1 cellular context compared by ENCODE assay signal in the genomic region with DNA sequence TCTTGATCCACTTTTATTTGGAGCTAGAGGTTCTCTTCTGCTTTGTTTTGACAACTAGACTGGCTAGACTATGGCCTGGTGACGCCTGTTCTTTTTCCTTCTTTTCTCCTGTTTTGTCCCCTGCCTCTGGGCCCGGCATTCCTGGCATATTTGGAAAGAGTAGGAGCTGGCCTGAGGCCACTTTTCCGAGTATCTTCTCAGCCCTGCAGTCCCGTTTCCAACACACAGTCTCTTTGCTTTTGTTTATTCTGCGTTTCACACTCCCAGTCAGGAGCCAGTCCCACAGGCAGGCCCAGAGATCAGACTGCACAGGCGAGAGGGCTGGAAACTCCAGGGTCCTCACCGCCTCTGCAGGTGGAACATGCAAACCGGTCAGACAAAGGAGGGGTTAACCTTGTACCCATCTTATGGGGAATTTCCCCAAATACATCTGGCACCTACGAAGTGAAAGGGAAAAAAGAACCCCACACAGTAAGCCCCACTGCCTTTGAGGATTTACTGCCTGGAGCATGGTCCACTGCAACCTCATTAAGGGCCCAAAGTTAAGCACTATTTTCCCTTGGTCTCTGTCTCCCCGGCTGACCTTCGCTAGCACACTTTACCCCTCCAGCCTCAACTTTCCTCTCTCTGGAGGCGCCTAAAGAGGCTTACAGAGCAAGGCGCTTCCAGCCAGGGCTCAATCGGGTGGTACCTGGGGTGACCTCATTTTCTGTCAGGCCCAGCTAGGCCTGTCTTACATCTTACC.
TF ChIP-seq lines count a peak whose summit lies in the region.

No MANE protein-coding gene starts in this region.

TF ChIP-seq in HepG2, 621 proteins besides CTCF, POLR2A, EP300 and RAD21 (continued from another document and continues in another):
- no peak for TF ChIP-seq ZNF326 (CRISPR knock-in tag; IDR thresholded peaks at IDR 0.05; ENCODE audit: borderline replicate concordance)
- TF ChIP-seq ZMYM3 (CRISPR knock-in tag; IDR thresholded peaks at IDR 0.05) = peak; percentile 69
- TF ChIP-seq FOXJ3 (CRISPR knock-in tag; IDR thresholded peaks at IDR 0.05; ENCODE audit: borderline replicate concordance) = peak; percentile 74; the same call in 1 of the 2 replicates
- TF ChIP-seq PHF20 (CRISPR knock-in tag; IDR thresholded peaks at IDR 0.05) = peak; percentile 18; the same call in 1 of the 2 replicates
- TF ChIP-seq ZNF562 (CRISPR knock-in tag; IDR thresholded peaks at IDR 0.05; ENCODE audit: borderline replicate concordance) = no peak
- no peak for TF ChIP-seq ZNF891 (CRISPR knock-in tag; IDR thresholded peaks at IDR 0.05)
- TF ChIP-seq, protein P1, sequence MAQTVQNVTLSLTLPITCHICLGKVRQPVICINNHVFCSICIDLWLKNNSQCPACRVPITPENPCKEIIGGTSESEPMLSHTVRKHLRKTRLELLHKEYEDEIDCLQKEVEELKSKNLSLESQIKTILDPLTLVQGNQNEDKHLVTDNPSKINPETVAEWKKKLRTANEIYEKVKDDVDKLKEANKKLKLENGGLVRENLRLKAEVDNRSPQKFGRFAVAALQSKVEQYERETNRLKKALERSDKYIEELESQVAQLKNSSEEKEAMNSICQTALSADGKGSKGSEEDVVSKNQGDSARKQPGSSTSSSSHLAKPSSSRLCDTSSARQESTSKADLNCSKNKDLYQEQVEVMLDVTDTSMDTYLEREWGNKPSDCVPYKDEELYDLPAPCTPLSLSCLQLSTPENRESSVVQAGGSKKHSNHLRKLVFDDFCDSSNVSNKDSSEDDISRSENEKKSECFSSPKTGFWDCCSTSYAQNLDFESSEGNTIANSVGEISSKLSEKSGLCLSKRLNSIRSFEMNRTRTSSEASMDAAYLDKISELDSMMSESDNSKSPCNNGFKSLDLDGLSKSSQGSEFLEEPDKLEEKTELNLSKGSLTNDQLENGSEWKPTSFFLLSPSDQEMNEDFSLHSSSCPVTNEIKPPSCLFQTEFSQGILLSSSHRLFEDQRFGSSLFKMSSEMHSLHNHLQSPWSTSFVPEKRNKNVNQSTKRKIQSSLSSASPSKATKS (CRISPR knock-in tag; IDR thresholded peaks at IDR 0.05) = no peak
- TF ChIP-seq, protein P2, sequence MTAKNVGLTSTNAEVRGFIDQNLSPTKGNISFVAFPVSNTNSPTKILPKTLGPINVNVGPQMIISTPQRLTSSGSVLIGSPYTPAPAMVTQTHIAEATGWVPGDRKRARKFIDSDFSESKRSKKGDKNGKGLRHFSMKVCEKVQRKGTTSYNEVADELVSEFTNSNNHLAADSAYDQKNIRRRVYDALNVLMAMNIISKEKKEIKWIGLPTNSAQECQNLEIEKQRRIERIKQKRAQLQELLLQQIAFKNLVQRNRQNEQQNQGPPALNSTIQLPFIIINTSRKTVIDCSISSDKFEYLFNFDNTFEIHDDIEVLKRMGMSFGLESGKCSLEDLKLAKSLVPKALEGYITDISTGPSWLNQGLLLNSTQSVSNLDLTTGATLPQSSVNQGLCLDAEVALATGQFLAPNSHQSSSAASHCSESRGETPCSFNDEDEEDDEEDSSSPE (CRISPR knock-in tag; IDR thresholded peaks at IDR 0.05) = no peak
- TF ChIP-seq, protein P3, sequence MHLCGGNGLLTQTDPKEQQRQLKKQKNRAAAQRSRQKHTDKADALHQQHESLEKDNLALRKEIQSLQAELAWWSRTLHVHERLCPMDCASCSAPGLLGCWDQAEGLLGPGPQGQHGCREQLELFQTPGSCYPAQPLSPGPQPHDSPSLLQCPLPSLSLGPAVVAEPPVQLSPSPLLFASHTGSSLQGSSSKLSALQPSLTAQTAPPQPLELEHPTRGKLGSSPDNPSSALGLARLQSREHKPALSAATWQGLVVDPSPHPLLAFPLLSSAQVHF (CRISPR knock-in tag; IDR thresholded peaks at IDR 0.05) = no peak
- no peak for TF ChIP-seq KMT2A (CRISPR knock-in tag; IDR thresholded peaks at IDR 0.05)
- TF ChIP-seq, protein P4, sequence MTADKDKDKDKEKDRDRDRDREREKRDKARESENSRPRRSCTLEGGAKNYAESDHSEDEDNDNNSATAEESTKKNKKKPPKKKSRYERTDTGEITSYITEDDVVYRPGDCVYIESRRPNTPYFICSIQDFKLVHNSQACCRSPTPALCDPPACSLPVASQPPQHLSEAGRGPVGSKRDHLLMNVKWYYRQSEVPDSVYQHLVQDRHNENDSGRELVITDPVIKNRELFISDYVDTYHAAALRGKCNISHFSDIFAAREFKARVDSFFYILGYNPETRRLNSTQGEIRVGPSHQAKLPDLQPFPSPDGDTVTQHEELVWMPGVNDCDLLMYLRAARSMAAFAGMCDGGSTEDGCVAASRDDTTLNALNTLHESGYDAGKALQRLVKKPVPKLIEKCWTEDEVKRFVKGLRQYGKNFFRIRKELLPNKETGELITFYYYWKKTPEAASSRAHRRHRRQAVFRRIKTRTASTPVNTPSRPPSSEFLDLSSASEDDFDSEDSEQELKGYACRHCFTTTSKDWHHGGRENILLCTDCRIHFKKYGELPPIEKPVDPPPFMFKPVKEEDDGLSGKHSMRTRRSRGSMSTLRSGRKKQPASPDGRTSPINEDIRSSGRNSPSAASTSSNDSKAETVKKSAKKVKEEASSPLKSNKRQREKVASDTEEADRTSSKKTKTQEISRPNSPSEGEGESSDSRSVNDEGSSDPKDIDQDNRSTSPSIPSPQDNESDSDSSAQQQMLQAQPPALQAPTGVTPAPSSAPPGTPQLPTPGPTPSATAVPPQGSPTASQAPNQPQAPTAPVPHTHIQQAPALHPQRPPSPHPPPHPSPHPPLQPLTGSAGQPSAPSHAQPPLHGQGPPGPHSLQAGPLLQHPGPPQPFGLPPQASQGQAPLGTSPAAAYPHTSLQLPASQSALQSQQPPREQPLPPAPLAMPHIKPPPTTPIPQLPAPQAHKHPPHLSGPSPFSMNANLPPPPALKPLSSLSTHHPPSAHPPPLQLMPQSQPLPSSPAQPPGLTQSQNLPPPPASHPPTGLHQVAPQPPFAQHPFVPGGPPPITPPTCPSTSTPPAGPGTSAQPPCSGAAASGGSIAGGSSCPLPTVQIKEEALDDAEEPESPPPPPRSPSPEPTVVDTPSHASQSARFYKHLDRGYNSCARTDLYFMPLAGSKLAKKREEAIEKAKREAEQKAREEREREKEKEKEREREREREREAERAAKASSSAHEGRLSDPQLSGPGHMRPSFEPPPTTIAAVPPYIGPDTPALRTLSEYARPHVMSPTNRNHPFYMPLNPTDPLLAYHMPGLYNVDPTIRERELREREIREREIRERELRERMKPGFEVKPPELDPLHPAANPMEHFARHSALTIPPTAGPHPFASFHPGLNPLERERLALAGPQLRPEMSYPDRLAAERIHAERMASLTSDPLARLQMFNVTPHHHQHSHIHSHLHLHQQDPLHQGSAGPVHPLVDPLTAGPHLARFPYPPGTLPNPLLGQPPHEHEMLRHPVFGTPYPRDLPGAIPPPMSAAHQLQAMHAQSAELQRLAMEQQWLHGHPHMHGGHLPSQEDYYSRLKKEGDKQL (CRISPR knock-in tag; IDR thresholded peaks at IDR 0.05; ENCODE audit: low read depth) = no peak
- no peak for TF ChIP-seq GTF3A (CRISPR knock-in tag; conservative IDR thresholded peaks at IDR 0.05)
- TF ChIP-seq MEIS2 (CRISPR knock-in tag; IDR thresholded peaks at IDR 0.05) = peak; percentile 25; the same call in 1 of the 2 replicates
- 0 out of 2 replicates have a peak, but pooled peaks have one; percentile 24 for TF ChIP-seq ZMAT3 (CRISPR knock-in tag; conservative IDR thresholded peaks at IDR 0.05)
- no peak for TF ChIP-seq JUND (CRISPR knock-in tag; IDR thresholded peaks at IDR 0.05)
- TF ChIP-seq CENPT (CRISPR knock-in tag; IDR thresholded peaks at IDR 0.05; ENCODE audit: low read depth) = no peak
- TF ChIP-seq, protein P5, sequence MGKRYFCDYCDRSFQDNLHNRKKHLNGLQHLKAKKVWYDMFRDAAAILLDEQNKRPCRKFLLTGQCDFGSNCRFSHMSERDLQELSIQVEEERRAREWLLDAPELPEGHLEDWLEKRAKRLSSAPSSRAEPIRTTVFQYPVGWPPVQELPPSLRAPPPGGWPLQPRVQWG (CRISPR knock-in tag; IDR thresholded peaks at IDR 0.05; ENCODE audit: borderline replicate concordance, low read depth) = no peak
- TF ChIP-seq, protein P6, sequence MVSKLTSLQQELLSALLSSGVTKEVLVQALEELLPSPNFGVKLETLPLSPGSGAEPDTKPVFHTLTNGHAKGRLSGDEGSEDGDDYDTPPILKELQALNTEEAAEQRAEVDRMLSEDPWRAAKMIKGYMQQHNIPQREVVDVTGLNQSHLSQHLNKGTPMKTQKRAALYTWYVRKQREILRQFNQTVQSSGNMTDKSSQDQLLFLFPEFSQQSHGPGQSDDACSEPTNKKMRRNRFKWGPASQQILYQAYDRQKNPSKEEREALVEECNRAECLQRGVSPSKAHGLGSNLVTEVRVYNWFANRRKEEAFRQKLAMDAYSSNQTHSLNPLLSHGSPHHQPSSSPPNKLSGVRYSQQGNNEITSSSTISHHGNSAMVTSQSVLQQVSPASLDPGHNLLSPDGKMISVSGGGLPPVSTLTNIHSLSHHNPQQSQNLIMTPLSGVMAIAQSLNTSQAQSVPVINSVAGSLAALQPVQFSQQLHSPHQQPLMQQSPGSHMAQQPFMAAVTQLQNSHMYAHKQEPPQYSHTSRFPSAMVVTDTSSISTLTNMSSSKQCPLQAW (CRISPR knock-in tag; IDR thresholded peaks at IDR 0.05) = peak; percentile 80
- no peak for TF ChIP-seq SRSF4 (IDR thresholded peaks at IDR 0.05; ENCODE audit: low read depth, low read length, poor library complexity, severe bottlenecking)
- peak; percentile 78; the same call in 1 of the 2 replicates for TF ChIP-seq ZNF121 (CRISPR knock-in tag; IDR thresholded peaks at IDR 0.05)
- TF ChIP-seq, protein P7, sequence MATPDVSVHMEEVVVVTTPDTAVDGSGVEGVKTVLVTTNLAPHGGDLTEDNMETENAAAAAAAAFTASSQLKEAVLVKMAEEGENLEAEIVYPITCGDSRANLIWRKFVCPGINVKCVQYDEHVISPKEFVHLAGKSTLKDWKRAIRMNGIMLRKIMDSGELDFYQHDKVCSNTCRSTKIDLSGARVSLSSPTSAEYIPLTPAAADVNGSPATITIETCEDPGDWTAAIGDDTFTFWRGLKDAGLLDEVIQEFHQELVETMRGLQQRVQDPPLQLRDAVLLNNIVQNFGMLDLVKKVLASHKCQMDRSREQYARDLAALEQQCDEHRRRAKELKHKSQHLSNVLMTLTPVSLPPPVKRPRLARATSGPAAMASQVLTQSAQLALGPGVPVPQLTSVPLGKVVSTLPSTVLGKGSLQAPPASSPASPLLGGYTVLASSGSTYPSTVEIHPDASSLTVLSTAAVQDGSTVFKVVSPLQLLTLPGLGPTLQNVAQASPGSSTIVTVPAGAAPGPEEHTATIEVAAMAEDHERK (CRISPR knock-in tag; IDR thresholded peaks at IDR 0.05; ENCODE audit: low read depth) = no peak
- no peak for TF ChIP-seq ZNF720 (CRISPR knock-in tag; IDR thresholded peaks at IDR 0.05)
- TF ChIP-seq ZSCAN30 (CRISPR knock-in tag; IDR thresholded peaks at IDR 0.05) = no peak
- TF ChIP-seq CHD2 (IDR thresholded peaks at IDR 0.05; ENCODE audit: low read depth, low read length) = no peak
- 0 out of 2 replicates have a peak, but pooled peaks have one; percentile 11 for TF ChIP-seq ZNF7 (CRISPR knock-in tag; IDR thresholded peaks at IDR 0.05)
- TF ChIP-seq, protein P8, sequence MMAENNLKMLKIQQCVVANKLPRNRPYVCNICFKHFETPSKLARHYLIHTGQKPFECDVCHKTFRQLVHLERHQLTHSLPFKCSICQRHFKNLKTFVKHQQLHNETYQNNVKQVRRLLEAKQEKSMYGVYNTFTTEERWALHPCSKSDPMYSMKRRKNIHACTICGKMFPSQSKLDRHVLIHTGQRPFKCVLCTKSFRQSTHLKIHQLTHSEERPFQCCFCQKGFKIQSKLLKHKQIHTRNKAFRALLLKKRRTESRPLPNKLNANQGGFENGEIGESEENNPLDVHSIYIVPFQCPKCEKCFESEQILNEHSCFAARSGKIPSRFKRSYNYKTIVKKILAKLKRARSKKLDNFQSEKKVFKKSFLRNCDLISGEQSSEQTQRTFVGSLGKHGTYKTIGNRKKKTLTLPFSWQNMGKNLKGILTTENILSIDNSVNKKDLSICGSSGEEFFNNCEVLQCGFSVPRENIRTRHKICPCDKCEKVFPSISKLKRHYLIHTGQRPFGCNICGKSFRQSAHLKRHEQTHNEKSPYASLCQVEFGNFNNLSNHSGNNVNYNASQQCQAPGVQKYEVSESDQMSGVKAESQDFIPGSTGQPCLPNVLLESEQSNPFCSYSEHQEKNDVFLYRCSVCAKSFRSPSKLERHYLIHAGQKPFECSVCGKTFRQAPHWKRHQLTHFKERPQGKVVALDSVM (CRISPR knock-in tag; IDR thresholded peaks at IDR 0.05) = 0 out of 2 replicates have a peak, but pooled peaks have one; percentile 5
- no peak for TF ChIP-seq ZZZ3 (CRISPR knock-in tag; IDR thresholded peaks at IDR 0.05; ENCODE audit: borderline replicate concordance)
- TF ChIP-seq HMGA1 (CRISPR knock-in tag; conservative IDR thresholded peaks at IDR 0.05) = no peak
- TF ChIP-seq, protein P9, sequence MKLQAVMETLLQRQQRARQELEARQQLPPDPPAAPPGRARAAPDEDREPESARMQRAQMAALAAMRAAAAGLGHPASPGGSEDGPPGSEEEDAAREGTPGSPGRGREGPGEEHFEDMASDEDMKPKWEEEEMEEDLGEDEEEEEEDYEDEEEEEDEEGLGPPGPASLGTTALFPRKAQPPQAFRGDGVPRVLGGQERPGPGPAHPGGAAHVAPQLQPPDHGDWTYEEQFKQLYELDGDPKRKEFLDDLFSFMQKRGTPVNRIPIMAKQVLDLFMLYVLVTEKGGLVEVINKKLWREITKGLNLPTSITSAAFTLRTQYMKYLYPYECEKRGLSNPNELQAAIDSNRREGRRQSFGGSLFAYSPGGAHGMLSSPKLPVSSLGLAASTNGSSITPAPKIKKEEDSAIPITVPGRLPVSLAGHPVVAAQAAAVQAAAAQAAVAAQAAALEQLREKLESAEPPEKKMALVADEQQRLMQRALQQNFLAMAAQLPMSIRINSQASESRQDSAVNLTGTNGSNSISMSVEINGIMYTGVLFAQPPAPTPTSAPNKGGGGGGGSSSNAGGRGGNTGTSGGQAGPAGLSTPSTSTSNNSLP (IDR thresholded peaks at IDR 0.05; ENCODE audit: low read depth, low read length) = peak; percentile 47
- no peak for TF ChIP-seq SCMH1 (CRISPR knock-in tag; IDR thresholded peaks at IDR 0.05; ENCODE audit: borderline replicate concordance)
- TF ChIP-seq, protein P10, sequence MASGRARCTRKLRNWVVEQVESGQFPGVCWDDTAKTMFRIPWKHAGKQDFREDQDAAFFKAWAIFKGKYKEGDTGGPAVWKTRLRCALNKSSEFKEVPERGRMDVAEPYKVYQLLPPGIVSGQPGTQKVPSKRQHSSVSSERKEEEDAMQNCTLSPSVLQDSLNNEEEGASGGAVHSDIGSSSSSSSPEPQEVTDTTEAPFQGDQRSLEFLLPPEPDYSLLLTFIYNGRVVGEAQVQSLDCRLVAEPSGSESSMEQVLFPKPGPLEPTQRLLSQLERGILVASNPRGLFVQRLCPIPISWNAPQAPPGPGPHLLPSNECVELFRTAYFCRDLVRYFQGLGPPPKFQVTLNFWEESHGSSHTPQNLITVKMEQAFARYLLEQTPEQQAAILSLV (CRISPR knock-in tag; IDR thresholded peaks at IDR 0.05; ENCODE audit: borderline replicate concordance) = peak; percentile 81; the same call in 1 of the 2 replicates
- TF ChIP-seq, protein P11, sequence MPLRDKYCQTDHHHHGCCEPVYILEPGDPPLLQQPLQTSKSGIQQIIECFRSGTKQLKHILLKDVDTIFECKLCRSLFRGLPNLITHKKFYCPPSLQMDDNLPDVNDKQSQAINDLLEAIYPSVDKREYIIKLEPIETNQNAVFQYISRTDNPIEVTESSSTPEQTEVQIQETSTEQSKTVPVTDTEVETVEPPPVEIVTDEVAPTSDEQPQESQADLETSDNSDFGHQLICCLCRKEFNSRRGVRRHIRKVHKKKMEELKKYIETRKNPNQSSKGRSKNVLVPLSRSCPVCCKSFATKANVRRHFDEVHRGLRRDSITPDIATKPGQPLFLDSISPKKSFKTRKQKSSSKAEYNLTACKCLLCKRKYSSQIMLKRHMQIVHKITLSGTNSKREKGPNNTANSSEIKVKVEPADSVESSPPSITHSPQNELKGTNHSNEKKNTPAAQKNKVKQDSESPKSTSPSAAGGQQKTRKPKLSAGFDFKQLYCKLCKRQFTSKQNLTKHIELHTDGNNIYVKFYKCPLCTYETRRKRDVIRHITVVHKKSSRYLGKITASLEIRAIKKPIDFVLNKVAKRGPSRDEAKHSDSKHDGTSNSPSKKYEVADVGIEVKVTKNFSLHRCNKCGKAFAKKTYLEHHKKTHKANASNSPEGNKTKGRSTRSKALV (CRISPR knock-in tag; IDR thresholded peaks at IDR 0.05) = no peak; the same call in 1 of the 2 replicates
- TF ChIP-seq ETV5 (CRISPR knock-in tag; IDR thresholded peaks at IDR 0.05; ENCODE audit: borderline replicate concordance) = no peak; the same call in 1 of the 2 replicates
